1 cellular context compared by ENCODE assay signal in the genomic region with DNA sequence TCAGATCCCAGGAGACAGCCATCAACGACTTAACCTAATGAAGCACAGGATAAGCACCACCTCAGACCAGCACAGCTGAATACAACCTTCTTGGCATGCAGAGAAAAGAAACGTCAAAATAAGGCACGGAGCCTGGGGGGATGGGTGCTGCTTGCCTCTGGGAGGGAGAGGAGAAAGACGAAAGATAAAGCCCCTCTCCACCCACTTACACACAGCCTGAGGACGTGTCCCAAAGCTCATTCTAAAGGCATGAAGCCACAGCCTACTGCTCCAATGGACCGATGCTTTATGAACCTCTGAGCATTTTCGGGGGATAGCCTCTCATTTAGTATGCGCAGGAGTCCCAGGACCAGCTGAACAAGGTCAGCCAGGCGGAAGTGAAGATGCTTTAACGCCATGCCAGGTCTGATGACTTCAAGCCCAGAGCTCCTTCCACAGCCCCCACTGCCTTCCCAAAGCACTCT.
TF ChIP-seq lines count a peak whose summit lies in the region.

No MANE protein-coding gene starts in this region.

TF ChIP-seq in H1, 55 proteins besides CTCF, POLR2A, EP300 and RAD21:
- no peak for TF ChIP-seq POU5F1 (IDR thresholded peaks at IDR 0.05; ENCODE audit: low read depth, low read length)
- no peak for TF ChIP-seq ASH2L (IDR thresholded peaks at IDR 0.05; ENCODE audit: low read length)
- TF ChIP-seq, protein P1, sequence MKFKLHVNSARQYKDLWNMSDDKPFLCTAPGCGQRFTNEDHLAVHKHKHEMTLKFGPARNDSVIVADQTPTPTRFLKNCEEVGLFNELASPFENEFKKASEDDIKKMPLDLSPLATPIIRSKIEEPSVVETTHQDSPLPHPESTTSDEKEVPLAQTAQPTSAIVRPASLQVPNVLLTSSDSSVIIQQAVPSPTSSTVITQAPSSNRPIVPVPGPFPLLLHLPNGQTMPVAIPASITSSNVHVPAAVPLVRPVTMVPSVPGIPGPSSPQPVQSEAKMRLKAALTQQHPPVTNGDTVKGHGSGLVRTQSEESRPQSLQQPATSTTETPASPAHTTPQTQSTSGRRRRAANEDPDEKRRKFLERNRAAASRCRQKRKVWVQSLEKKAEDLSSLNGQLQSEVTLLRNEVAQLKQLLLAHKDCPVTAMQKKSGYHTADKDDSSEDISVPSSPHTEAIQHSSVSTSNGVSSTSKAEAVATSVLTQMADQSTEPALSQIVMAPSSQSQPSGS (IDR thresholded peaks at IDR 0.05; ENCODE audit: low read length): no peak
- TF ChIP-seq PHF8 (conservative IDR thresholded peaks at IDR 0.05; ENCODE audit: low read depth, low read length): no peak
- TF ChIP-seq TCF12 (IDR thresholded peaks at IDR 0.05; ENCODE audit: low read depth, low read length): no peak
- no peak for TF ChIP-seq SIN3A (conservative IDR thresholded peaks at IDR 0.05 in 1 of 2, IDR thresholded peaks at IDR 0.05 in 1 of 2; ENCODE audit: low read depth in 1 of 2, low read length in 2 of 2)
- TF ChIP-seq CBX5 (IDR thresholded peaks at IDR 0.05; ENCODE audit: low read depth, low read length): no peak
- TF ChIP-seq SRF (IDR thresholded peaks at IDR 0.05; ENCODE audit: low read depth, low read length): no peak
- TF ChIP-seq RBBP5 (IDR thresholded peaks at IDR 0.05; ENCODE audit: borderline replicate concordance, low read depth, low read length): no peak
- TF ChIP-seq BCL11A (IDR thresholded peaks at IDR 0.05; ENCODE audit: low read depth in 2 of 2, low read length in 2 of 2): no peak
- no peak for TF ChIP-seq CBX8 (IDR thresholded peaks at IDR 0.05; ENCODE audit: borderline replicate concordance, low read depth, low read length)
- no peak for TF ChIP-seq TAF7 (optimal IDR thresholded peaks at IDR 0.05; ENCODE audit: borderline replicate concordance, low read depth, low read length)
- TF ChIP-seq RFX5 (IDR thresholded peaks at IDR 0.05; ENCODE audit: borderline replicate concordance, low read depth, low read length): no peak
- no peak for TF ChIP-seq HDAC6 (IDR thresholded peaks at IDR 0.05; ENCODE audit: low read depth, low read length)
- no peak for TF ChIP-seq RNF2 (IDR thresholded peaks at IDR 0.05; ENCODE audit: borderline replicate concordance, low read depth, low read length, missing control alignments, poor library complexity, severe bottlenecking)
- no peak for TF ChIP-seq TBP (IDR thresholded peaks at IDR 0.05; ENCODE audit: low read depth, low read length)
